1 cellular context compared by ENCODE assay signal in genomic region chr9:120386390-120387131, GRCh38.
TF ChIP-seq lines count a peak whose summit lies in the region.

No MANE protein-coding gene starts in this region.

TF ChIP-seq in GM23338, 12 proteins besides CTCF, POLR2A, EP300 and RAD21 (continued from another document):
- TF ChIP-seq REST (IDR thresholded peaks at IDR 0.05; ENCODE audit: unreplicated experiment) (no peak), ETS1 (IDR thresholded peaks at IDR 0.05) (no peak), POLR2AphosphoS5 (IDR thresholded peaks at IDR 0.05; ENCODE audit: low read depth) (no peak), STAT1 (IDR thresholded peaks at IDR 0.05; ENCODE audit: unreplicated experiment) (no peak), CREB1 (CRISPR knock-in tag; IDR thresholded peaks at IDR 0.05; ENCODE audit: low read depth) (no peak)
